1 cellular context compared by ENCODE assay signal in the genomic region with DNA sequence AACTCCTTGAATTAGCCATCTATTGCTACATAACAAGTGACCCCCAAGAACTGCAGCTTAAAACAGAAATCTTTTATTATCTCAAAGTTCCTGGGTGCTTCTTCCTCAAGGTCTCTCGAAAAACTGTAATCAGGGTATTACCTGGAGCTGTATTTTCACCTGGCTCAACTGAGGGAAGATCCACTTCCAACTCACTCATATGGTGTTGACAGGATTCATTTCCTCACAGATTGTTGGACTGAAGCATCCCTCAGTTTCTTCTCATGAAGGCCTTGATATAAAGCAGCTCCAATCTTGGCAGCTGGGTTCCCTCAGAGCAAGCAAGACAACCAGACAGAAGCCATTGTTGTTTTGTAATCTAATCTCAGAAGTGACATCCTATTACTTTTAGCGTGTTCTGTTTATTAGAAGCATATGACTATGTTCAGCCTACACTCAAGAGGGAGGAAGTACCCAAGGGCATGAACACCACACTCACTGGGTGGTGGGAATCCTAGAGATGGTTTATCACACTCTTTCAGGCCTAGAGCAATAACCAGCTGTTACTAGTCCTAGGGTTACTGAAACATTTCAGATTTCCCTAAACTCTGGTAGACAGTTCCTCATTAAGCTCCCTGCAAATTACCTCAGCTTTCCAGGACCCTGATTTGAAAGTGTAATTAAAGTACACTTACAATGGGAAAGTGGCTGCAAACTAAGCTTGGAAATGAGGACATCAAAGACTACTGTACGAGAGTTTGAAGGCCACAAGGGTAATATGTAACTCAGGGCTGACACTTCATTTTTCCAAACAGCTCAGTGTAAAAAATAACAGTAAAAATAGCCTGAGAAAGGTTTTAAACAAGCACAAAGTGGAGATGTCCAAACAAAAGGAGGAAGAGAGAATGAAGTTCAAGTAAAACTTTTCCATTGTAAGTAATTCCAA.
TF ChIP-seq lines count a peak whose summit lies in the region.

No MANE protein-coding gene starts in this region.

TF ChIP-seq in HepG2, 621 proteins besides CTCF, POLR2A, EP300 and RAD21 (continued from another document and continues in another):
- TF ChIP-seq, protein P1, sequence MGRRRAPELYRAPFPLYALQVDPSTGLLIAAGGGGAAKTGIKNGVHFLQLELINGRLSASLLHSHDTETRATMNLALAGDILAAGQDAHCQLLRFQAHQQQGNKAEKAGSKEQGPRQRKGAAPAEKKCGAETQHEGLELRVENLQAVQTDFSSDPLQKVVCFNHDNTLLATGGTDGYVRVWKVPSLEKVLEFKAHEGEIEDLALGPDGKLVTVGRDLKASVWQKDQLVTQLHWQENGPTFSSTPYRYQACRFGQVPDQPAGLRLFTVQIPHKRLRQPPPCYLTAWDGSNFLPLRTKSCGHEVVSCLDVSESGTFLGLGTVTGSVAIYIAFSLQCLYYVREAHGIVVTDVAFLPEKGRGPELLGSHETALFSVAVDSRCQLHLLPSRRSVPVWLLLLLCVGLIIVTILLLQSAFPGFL (CRISPR knock-in tag; IDR thresholded peaks at IDR 0.05): no peak
- TF ChIP-seq NFIC (IDR thresholded peaks at IDR 0.05; ENCODE audit: low read length) (peak; percentile 42; the same call in 1 of the 2 replicates), IRF2 (CRISPR knock-in tag; IDR thresholded peaks at IDR 0.05) (peak; percentile 37; the same call in 1 of the 2 replicates), ZNF775 (CRISPR knock-in tag; IDR thresholded peaks at IDR 0.05; ENCODE audit: borderline replicate concordance) (no peak), PHF5A (CRISPR knock-in tag; IDR thresholded peaks at IDR 0.05; ENCODE audit: low read depth, unreplicated experiment) (peak; percentile 28), HNF4A (CRISPR knock-in tag; IDR thresholded peaks at IDR 0.05) (peak; percentile 22; the same call in 1 of the 2 replicates), LCORL (IDR thresholded peaks at IDR 0.05) (no peak), LCORL (CRISPR knock-in tag; IDR thresholded peaks at IDR 0.05) (0 out of 2 replicates have a peak, but pooled peaks have one; percentile 31), ZFAT (CRISPR knock-in tag; conservative IDR thresholded peaks at IDR 0.05) (no peak), TBX2 (CRISPR knock-in tag; IDR thresholded peaks at IDR 0.05; ENCODE audit: borderline replicate concordance) (peak; percentile 88), ZFP62 (CRISPR knock-in tag; IDR thresholded peaks at IDR 0.05) (no peak), HDAC6 (IDR thresholded peaks at IDR 0.05; ENCODE audit: low read depth, low read length) (no peak), RORA (CRISPR knock-in tag; IDR thresholded peaks at IDR 0.05) (no peak), TARDBP (CRISPR knock-in tag; IDR thresholded peaks at IDR 0.05) (0 out of 2 replicates have a peak, but pooled peaks have one; percentile 37), SRSF1 (optimal IDR thresholded peaks at IDR 0.05; ENCODE audit: low read depth, low read length) (no peak), ZNF556 (CRISPR knock-in tag; IDR thresholded peaks at IDR 0.05; ENCODE audit: borderline replicate concordance) (peak; percentile 26; the same call in 1 of the 2 replicates), TBX3 (IDR thresholded peaks at IDR 0.05; ENCODE audit: borderline replicate concordance) (peak; percentile 35; the same call in 1 of the 2 replicates), ZNF446 (CRISPR knock-in tag; IDR thresholded peaks at IDR 0.05) (no peak), CHCHD3 (CRISPR knock-in tag; IDR thresholded peaks at IDR 0.05) (no peak)
- TF ChIP-seq, protein P2, sequence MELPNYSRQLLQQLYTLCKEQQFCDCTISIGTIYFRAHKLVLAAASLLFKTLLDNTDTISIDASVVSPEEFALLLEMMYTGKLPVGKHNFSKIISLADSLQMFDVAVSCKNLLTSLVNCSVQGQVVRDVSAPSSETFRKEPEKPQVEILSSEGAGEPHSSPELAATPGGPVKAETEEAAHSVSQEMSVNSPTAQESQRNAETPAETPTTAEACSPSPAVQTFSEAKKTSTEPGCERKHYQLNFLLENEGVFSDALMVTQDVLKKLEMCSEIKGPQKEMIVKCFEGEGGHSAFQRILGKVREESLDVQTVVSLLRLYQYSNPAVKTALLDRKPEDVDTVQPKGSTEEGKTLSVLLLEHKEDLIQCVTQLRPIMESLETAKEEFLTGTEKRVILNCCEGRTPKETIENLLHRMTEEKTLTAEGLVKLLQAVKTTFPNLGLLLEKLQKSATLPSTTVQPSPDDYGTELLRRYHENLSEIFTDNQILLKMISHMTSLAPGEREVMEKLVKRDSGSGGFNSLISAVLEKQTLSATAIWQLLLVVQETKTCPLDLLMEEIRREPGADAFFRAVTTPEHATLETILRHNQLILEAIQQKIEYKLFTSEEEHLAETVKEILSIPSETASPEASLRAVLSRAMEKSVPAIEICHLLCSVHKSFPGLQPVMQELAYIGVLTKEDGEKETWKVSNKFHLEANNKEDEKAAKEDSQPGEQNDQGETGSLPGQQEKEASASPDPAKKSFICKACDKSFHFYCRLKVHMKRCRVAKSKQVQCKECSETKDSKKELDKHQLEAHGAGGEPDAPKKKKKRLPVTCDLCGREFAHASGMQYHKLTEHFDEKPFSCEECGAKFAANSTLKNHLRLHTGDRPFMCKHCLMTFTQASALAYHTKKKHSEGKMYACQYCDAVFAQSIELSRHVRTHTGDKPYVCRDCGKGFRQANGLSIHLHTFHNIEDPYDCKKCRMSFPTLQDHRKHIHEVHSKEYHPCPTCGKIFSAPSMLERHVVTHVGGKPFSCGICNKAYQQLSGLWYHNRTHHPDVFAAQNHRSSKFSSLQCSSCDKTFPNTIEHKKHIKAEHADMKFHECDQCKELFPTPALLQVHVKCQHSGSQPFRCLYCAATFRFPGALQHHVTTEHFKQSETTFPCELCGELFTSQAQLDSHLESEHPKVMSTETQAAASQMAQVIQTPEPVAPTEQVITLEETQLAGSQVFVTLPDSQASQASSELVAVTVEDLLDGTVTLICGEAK (IDR thresholded peaks at IDR 0.05): no peak
- TF ChIP-seq, protein P2 (CRISPR knock-in tag; IDR thresholded peaks at IDR 0.05): no peak; the same call in 1 of the 2 replicates
- TF ChIP-seq, protein P3, sequence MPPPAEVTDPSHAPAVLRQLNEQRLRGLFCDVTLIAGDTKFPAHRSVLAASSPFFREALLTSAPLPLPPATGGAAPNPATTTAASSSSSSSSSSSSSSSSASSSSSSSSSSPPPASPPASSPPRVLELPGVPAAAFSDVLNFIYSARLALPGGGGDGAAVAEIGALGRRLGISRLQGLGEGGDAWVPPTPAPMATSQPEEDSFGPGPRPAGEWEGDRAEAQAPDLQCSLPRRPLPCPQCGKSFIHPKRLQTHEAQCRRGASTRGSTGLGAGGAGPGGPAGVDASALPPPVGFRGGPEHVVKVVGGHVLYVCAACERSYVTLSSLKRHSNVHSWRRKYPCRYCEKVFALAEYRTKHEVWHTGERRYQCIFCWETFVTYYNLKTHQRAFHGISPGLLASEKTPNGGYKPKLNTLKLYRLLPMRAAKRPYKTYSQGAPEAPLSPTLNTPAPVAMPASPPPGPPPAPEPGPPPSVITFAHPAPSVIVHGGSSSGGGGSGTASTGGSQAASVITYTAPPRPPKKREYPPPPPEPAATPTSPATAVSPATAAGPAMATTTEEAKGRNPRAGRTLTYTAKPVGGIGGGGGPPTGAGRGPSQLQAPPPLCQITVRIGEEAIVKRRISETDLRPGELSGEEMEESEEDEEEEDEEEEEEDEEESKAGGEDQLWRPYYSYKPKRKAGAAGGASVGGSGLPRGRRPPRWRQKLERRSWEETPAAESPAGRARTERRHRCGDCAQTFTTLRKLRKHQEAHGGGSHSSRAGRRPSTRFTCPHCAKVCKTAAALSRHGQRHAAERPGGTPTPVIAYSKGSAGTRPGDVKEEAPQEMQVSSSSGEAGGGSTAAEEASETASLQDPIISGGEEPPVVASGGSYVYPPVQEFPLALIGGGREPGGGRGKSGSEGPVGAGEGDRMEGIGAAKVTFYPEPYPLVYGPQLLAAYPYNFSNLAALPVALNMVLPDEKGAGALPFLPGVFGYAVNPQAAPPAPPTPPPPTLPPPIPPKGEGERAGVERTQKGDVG (CRISPR knock-in tag; IDR thresholded peaks at IDR 0.05; ENCODE audit: borderline replicate concordance): no peak
- TF ChIP-seq, protein P4, sequence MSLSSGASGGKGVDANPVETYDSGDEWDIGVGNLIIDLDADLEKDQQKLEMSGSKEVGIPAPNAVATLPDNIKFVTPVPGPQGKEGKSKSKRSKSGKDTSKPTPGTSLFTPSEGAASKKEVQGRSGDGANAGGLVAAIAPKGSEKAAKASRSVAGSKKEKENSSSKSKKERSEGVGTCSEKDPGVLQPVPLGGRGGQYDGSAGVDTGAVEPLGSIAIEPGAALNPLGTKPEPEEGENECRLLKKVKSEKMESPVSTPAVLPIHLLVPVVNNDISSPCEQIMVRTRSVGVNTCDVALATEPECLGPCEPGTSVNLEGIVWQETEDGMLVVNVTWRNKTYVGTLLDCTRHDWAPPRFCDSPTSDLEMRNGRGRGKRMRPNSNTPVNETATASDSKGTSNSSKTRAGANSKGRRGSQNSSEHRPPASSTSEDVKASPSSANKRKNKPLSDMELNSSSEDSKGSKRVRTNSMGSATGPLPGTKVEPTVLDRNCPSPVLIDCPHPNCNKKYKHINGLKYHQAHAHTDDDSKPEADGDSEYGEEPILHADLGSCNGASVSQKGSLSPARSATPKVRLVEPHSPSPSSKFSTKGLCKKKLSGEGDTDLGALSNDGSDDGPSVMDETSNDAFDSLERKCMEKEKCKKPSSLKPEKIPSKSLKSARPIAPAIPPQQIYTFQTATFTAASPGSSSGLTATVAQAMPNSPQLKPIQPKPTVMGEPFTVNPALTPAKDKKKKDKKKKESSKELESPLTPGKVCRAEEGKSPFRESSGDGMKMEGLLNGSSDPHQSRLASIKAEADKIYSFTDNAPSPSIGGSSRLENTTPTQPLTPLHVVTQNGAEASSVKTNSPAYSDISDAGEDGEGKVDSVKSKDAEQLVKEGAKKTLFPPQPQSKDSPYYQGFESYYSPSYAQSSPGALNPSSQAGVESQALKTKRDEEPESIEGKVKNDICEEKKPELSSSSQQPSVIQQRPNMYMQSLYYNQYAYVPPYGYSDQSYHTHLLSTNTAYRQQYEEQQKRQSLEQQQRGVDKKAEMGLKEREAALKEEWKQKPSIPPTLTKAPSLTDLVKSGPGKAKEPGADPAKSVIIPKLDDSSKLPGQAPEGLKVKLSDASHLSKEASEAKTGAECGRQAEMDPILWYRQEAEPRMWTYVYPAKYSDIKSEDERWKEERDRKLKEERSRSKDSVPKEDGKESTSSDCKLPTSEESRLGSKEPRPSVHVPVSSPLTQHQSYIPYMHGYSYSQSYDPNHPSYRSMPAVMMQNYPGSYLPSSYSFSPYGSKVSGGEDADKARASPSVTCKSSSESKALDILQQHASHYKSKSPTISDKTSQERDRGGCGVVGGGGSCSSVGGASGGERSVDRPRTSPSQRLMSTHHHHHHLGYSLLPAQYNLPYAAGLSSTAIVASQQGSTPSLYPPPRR (CRISPR knock-in tag; IDR thresholded peaks at IDR 0.05; ENCODE audit: borderline replicate concordance): peak; percentile 36; the same call in 1 of the 2 replicates
- TF ChIP-seq, protein P5, sequence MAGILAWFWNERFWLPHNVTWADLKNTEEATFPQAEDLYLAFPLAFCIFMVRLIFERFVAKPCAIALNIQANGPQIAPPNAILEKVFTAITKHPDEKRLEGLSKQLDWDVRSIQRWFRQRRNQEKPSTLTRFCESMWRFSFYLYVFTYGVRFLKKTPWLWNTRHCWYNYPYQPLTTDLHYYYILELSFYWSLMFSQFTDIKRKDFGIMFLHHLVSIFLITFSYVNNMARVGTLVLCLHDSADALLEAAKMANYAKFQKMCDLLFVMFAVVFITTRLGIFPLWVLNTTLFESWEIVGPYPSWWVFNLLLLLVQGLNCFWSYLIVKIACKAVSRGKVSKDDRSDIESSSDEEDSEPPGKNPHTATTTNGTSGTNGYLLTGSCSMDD (CRISPR knock-in tag; IDR thresholded peaks at IDR 0.05): no peak
- TF ChIP-seq, protein P6, sequence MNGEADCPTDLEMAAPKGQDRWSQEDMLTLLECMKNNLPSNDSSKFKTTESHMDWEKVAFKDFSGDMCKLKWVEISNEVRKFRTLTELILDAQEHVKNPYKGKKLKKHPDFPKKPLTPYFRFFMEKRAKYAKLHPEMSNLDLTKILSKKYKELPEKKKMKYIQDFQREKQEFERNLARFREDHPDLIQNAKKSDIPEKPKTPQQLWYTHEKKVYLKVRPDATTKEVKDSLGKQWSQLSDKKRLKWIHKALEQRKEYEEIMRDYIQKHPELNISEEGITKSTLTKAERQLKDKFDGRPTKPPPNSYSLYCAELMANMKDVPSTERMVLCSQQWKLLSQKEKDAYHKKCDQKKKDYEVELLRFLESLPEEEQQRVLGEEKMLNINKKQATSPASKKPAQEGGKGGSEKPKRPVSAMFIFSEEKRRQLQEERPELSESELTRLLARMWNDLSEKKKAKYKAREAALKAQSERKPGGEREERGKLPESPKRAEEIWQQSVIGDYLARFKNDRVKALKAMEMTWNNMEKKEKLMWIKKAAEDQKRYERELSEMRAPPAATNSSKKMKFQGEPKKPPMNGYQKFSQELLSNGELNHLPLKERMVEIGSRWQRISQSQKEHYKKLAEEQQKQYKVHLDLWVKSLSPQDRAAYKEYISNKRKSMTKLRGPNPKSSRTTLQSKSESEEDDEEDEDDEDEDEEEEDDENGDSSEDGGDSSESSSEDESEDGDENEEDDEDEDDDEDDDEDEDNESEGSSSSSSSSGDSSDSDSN (CRISPR knock-in tag; IDR thresholded peaks at IDR 0.05): peak; percentile 39; the same call in 1 of the 2 replicates
- TF ChIP-seq, protein P7, sequence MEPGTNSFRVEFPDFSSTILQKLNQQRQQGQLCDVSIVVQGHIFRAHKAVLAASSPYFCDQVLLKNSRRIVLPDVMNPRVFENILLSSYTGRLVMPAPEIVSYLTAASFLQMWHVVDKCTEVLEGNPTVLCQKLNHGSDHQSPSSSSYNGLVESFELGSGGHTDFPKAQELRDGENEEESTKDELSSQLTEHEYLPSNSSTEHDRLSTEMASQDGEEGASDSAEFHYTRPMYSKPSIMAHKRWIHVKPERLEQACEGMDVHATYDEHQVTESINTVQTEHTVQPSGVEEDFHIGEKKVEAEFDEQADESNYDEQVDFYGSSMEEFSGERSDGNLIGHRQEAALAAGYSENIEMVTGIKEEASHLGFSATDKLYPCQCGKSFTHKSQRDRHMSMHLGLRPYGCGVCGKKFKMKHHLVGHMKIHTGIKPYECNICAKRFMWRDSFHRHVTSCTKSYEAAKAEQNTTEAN (CRISPR knock-in tag; conservative IDR thresholded peaks at IDR 0.05): 0 out of 2 replicates have a peak, but pooled peaks have one; percentile 62
